Comparison of ENCODE assay signal across 1 cellular context in genomic region chr3:33389908-33390307, GRCh38.
TF ChIP-seq lines count a peak whose summit lies in the region.

No MANE protein-coding gene starts in this region.

TF ChIP-seq in HepG2, 621 proteins besides CTCF, POLR2A, EP300 and RAD21 (continued from another document):
- TF ChIP-seq PRDM15 (CRISPR knock-in tag; IDR thresholded peaks at IDR 0.05) (no peak), ZNF124 (CRISPR knock-in tag; IDR thresholded peaks at IDR 0.05) (no peak)
